Comparison of ENCODE assay signal across 28 cellular contexts in the genomic region with DNA sequence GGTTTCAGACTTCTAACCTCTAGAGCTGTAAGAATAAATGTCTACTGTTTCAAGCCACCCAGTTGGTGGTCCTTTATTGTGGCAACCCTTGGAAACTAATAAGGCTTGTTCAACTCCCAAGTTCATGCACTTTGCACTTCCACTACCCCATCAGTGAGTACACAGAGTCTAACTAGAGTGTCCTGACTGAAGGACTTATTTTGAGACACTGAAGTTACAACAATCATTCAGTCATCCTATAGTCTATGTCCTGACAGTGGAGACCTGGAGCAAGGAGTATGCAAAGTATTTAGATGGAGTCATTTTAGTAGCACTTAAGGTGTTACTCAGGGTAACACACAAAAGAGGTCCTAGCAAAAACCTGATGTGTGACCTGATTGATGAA.
"Had no signal": no experiment of that assay in that cellular context is flagged by ENCODE, and none has a peak within 500 bp of the region (broad histone marks: within the 10 kb centered on the region; RNA-seq: fewer than 3 reads in every experiment).

No MANE protein-coding gene starts in this region.

- DNase-seq: naive B cell; naive thymus-derived CD8-positive, alpha-beta T cell; nephron progenitor cell; nucleus accumbens; pancreas; right cardiac atrium; right lobe of liver; sigmoid colon; small intestine; stimulated activated CD4-positive, alpha-beta T cell treated with anti-CD3 and anti-CD28 coated beads, Interleukin-15, amount 100 ng/mL, for 24 hours; stimulated activated CD4-positive, alpha-beta T cell treated with anti-CD3 and anti-CD28 coated beads, Interleukin-2, amount 100 ng/mL, for 24 hours; stimulated activated CD4-positive, alpha-beta T cell treated with anti-CD3 and anti-CD28 coated beads, Interleukin-2, amount 100 ng/mL, for 48 hours; stimulated activated CD4-positive, alpha-beta T cell treated with anti-CD3 and anti-CD28 coated beads, Interleukin-4, amount 100 ng/mL, for 4 hours; stimulated activated CD8-positive, alpha-beta memory T cell treated with anti-CD3 and anti-CD28 coated beads, Interleukin-4, amount 100 ng/mL, for 48 hours; stimulated activated naive CD4-positive, alpha-beta T cell; stimulated activated naive CD8-positive, alpha-beta T cell treated with anti-CD3 and anti-CD28 coated beads, Interleukin-15, amount 100 ng/mL, for 72 hours; stimulated activated naive CD8-positive, alpha-beta T cell treated with anti-CD3 and anti-CD28 coated beads, Interleukin-15, Interleukin-2, amounts not matched to agents 100 U/mL and 50 U/mL, for 24 hours; substantia nigra; testis; tibial artery; transverse colon; upper lobe of right lung; uterus had no signal

- ATAC-seq: naive thymus-derived CD8-positive, alpha-beta T cell; natural killer cell treated with Interleukin-12 subunit alpha and Interleukin-12 subunit beta and Interleukin-15 and Interleukin-18, amount 100 ng/mL, for 72 hours; pancreas; right cardiac atrium; right lobe of liver; stimulated activated memory B cell treated with anti-CD40 and anti-IgM and Interleukin-4, amounts not matched to agents 10 μg/mL and 1 μg/mL and 100 μg/mL, for 72 hours; stimulated activated naive CD8-positive, alpha-beta T cell treated with anti-CD3 and anti-CD28 coated beads, Interleukin-15, amount 100 ng/mL, for 72 hours; stimulated activated naive CD8-positive, alpha-beta T cell treated with anti-CD3 and anti-CD28 coated beads, Interleukin-15, Interleukin-2, amounts not matched to agents 100 U/mL and 50 U/mL, for 24 hours had no signal

- H3K36me3 ChIP-seq: neutrophil, pancreas, prostate gland, right lobe of liver, sigmoid colon, suprapubic skin, tibial artery, transverse colon, upper lobe of right lung, uterus had no signal

- H3K9me3 ChIP-seq: neutrophil, pancreas, prostate gland, right lobe of liver, sigmoid colon, suprapubic skin, testis, tibial artery, transverse colon, upper lobe of right lung, uterus had no signal

- H3K27ac ChIP-seq: neutrophil, pancreas, prostate gland, right lobe of liver, sigmoid colon, suprapubic skin, testis, tibial artery, transverse colon, upper lobe of right lung, uterus had no signal

- H3K27me3 ChIP-seq: neutrophil, pancreas, right lobe of liver, sigmoid colon, suprapubic skin, testis, tibial artery, transverse colon, upper lobe of right lung, uterus had no signal

- H3K4me1 ChIP-seq: pancreas, prostate gland, right lobe of liver, sigmoid colon, suprapubic skin, testis, tibial artery, transverse colon, upper lobe of right lung, uterus had no signal

- H3K4me3 ChIP-seq: pancreas, prostate gland, right lobe of liver, sigmoid colon, suprapubic skin, testis, tibial artery, transverse colon, upper lobe of right lung, uterus had no signal
